8 cellular contexts compared by ENCODE assay signal in genomic region chr5:7876867-7877266, GRCh38. TPM values are rescaled to one million over a fixed set of nuclear protein-coding genes. Genes with fewer than 3 reads are reported as not detected.
DNase-seq lines count a peak whose midpoint lies in the region; ATAC-seq, FAIRE-seq and TF ChIP-seq lines count a peak whose summit lies in the region.

No MANE protein-coding gene starts in this region.

- peaks cover 27% of the 10 kb centered on the region for H3K79me2 ChIP-seq in GM12878 (ENCODE audit: control insufficient read depth, insufficient read depth, low read length)

- 0 out of 2 replicates have a peak, but pooled peaks cover 3% of the 10 kb centered on the region for H4K20me1 ChIP-seq in GM12878 (ENCODE audit: control insufficient read depth, insufficient read depth)

- SMC1A ChIA-PET in GM12878 (lab: Charles Lee; ENCODE audit: uncharacterized antibody, unreplicated experiment): interaction anchor here (2.0 kb wide), 1 partner anchor 8 kb away, joined by 9 read pairs; the partner anchor contains the start of genes FASTKD3 and MTRR

- H3K4me3 ChIP-seq in GM12878 (no peak overlapping the region), Caco-2 (ENCODE audit: low read depth, low read length) (no peak overlapping the region)

- peak overlapping the region; percentile 38; the same call in 1 of the 2 replicates for H3K4me2 ChIP-seq in GM12878 (ENCODE audit: control insufficient read depth, insufficient read depth)

- peak; percentile 49 for DNase-seq in AG08396 (ENCODE audit: low spot score)
- no peak for DNase-seq in GM12878 (ENCODE audit: low read depth, low spot score)
- no peak for DNase-seq in cerebellum (ENCODE audit: low spot score)
- DNase-seq in Caco-2: no peak
- no peak for DNase-seq in NCI-H146 (lab: John Stamatoyannopoulos, UW)
- no peak for DNase-seq in NCI-H82 treated with DMSO at 0.1 percent for 48 hours (lab: John Stamatoyannopoulos, UW; ENCODE audit: unreplicated experiment)

- 0% methylated on average over 3 of the region's 3 CpGs for WGBS in GM12878 (ENCODE audit: insufficient coverage, insufficient replicate concordance, low lambda C conversion rate, missing lambda C conversion rate)

- H3K9me3 Mint-ChIP-seq in Caco-2 (ENCODE audit: unreplicated experiment): no peaks in the 10 kb centered on the region

- POLR2A ChIA-PET in GM12878 (lab: Charles Lee) (interaction anchor here (0.5 kb wide), 1 partner anchor 1735 kb away, joined by 3 read pairs; no protein-coding TSS in a partner anchor), Caco-2 (lab: Charles Lee) (no interaction called here)

- H3K36me3 Mint-ChIP-seq in Caco-2 (ENCODE audit: insufficient read depth, unreplicated experiment): peaks cover 60% of the 10 kb centered on the region

- ATAC-seq in GM19351 (IDR thresholded peaks at IDR 0.05; ENCODE audit: unreplicated experiment): peak; percentile 58
- peak; percentile 50 for ATAC-seq in HG03378 (IDR thresholded peaks at IDR 0.05; ENCODE audit: unreplicated experiment)
- peak; percentile 74 for ATAC-seq in GM12878

- no peak overlapping the region for H3K27ac Mint-ChIP-seq in Caco-2 (ENCODE audit: unreplicated experiment)

- RAD21 ChIA-PET in GM12878 (lab: Charles Lee; ENCODE audit: unreplicated experiment): interaction anchor here (2.3 kb wide), 2 partner anchors 10 kb away, joined by 8 to 9 read pairs; no protein-coding TSS in a partner anchor

- H3K27me3 ChIP-seq in GM12878 (replicated peaks in 1 of 2; ENCODE audit: control insufficient read depth in 2 of 2, insufficient read depth in 2 of 2, low read length in 1 of 2): no peaks in the 10 kb centered on the region
- H3K27me3 ChIP-seq in Caco-2 (replicated peaks; ENCODE audit: control insufficient read depth, insufficient read depth, low read length): no peaks in the 10 kb centered on the region

- H2AFZ ChIP-seq in GM12878 (ENCODE audit: control insufficient read depth, low read depth, low read length): no peak overlapping the region

- no peak overlapping the region for H3K4me3 Mint-ChIP-seq in Caco-2 (ENCODE audit: unreplicated experiment)

- no peak for TF ChIP-seq RAD21 in GM12878 (IDR thresholded peaks at IDR 0.05; ENCODE audit: insufficient read depth, low read depth, low read length)

- no peak overlapping the region; the same call in 1 of the 2 replicates for H3K27ac ChIP-seq in GM12878 (ENCODE audit: control insufficient read depth, insufficient read depth)

- BruUV-seq in GM12878 (replicated peaks; lab: Mats Ljungman, UMichigan) (no TSS peak), Caco-2 (replicated peaks; lab: Mats Ljungman, UMichigan) (no TSS peak)

- H3K4me1 Mint-ChIP-seq in Caco-2 (ENCODE audit: low read depth, unreplicated experiment): peaks cover 6% of the 10 kb centered on the region

- no peak for TF ChIP-seq POLR2A in GM12878 (IDR thresholded peaks at IDR 0.05; ENCODE audit: low read depth, low read length)

- in situ Hi-C loops in GM12878 (cut with MboI): no loop called here

- TF ChIP-seq EP300 in GM12878 (IDR thresholded peaks at IDR 0.05; ENCODE audit: borderline replicate concordance in 1 of 2, control insufficient read depth in 1 of 2, low read depth in 2 of 2, low read length in 2 of 2): no peak

- no peak for FAIRE-seq in GM12878 (lab: Jason Lieb, UNC)

- H3K9me3 ChIP-seq in GM12878 (replicated peaks; ENCODE audit: control insufficient read depth, insufficient read depth, low read length): no peaks in the 10 kb centered on the region
- no peaks in the 10 kb centered on the region for H3K9me3 ChIP-seq in Caco-2

- peaks cover 14 to 34% of the 10 kb centered on the region in 2 experiments for H3K36me3 ChIP-seq in GM12878 (ENCODE audit: control insufficient read depth in 2 of 2, insufficient read depth in 2 of 2, low read length in 1 of 2)
- peaks cover 7% of the 10 kb centered on the region for H3K36me3 ChIP-seq in Caco-2 (ENCODE audit: control insufficient read depth, insufficient read depth, low read length)

- intact Hi-C loops in GM12878 (cut with micrococcal nuclease; ENCODE audit: unreplicated experiment) (no loop called here), Caco-2 (cut with micrococcal nuclease; ENCODE audit: unreplicated experiment) (no loop called here)

- TF ChIP-seq CTCF in GM12878 (IDR thresholded peaks at IDR 0.05 in 2 of 3, conservative IDR thresholded peaks at IDR 0.05 in 1 of 3; ENCODE audit: control insufficient read depth in 2 of 3, extremely low read depth in 1 of 3, insufficient read depth in 1 of 3, low read depth in 3 of 3, low read length in 3 of 3) (no peak), Caco-2 (IDR thresholded peaks at IDR 0.05; ENCODE audit: insufficient read depth in 1 of 2, low read depth in 1 of 2, low read length in 1 of 2, severe bottlenecking in 1 of 2, unreplicated experiment in 1 of 2) (no peak)

- CTCF ChIA-PET in GM12878 (lab: Yijun Ruan, JAX) (interaction anchor here (0.8 to 9.9 kb wide), 3 partner anchors 9 to 20 kb away, joined by 3 to 92 read pairs (median 3); no protein-coding TSS in a partner anchor), Caco-2 (lab: Charles Lee) (no interaction called here)

- H3K9ac ChIP-seq in GM12878 (ENCODE audit: control insufficient read depth, insufficient read depth, low read length): no peak overlapping the region

- H3K4me1 ChIP-seq in GM12878 (ENCODE audit: control insufficient read depth, insufficient read depth, low read length) (peaks cover 43% of the 10 kb centered on the region), Caco-2 (peaks cover 16% of the 10 kb centered on the region)

- no peaks in the 10 kb centered on the region for H3K27me3 Mint-ChIP-seq in Caco-2 (ENCODE audit: insufficient read depth, unreplicated experiment)

TF ChIP-seq in GM12878, 131 proteins besides CTCF, POLR2A, EP300 and RAD21 (continues in another document):
- TF ChIP-seq MTA2 (IDR thresholded peaks at IDR 0.05; ENCODE audit: low read depth) (peak; percentile 44; the same call in 1 of the 2 replicates), ZSCAN29 (IDR thresholded peaks at IDR 0.05) (no peak), RCOR1 (conservative IDR thresholded peaks at IDR 0.05; ENCODE audit: low read depth, low read length) (0 out of 2 replicates have a peak, but pooled peaks have one; percentile 68), BHLHE40 (IDR thresholded peaks at IDR 0.05; ENCODE audit: borderline replicate concordance in 1 of 2, low read depth in 2 of 2, low read length in 1 of 2) (peak; percentile 30 to 47; a peak in 2 of 4 replicates)

RNA-seq across cellular contexts. Expression of gene MTRR, which starts 7.9 kb away (rescaled TPM):
- total RNA-seq in GM12878 (2013; cell fraction: nucleolus; rRNA removed): 175 and 197 TPM in 2 replicates
- total RNA-seq in GM12878 (2014; rRNA removed) (32.5 and 46.3 TPM in 2 replicates), GM12878 (2014; rRNA removed; fragmentation: Illumina TruSeq; extraction: Trizol) (34.5 and 36.9 TPM in 2 replicates), GM12878 (2021) (44.7 and 47.9 TPM in 2 replicates), cerebellum (38.0 TPM), Caco-2 (2022) (50.1 and 57.6 TPM in 2 replicates)
- 28.6 TPM for polyA plus RNA-seq in GM12878 (2011; ENCODE audit: low read depth)
- polyA plus RNA-seq in GM12878 (2011; rRNA removed) (67.1 and 76.9 TPM in 2 replicates), GM12878 (2014; fragmentation: Illumina TruSeq; extraction: Trizol) (55.4 and 70.2 TPM in 2 replicates), GM12878 (2014; fragmentation: Nextera tagmentation; extraction: Ambion mirVana) (10 to 100 TPM; 13.8 to 18.2 TPM), GM12878 (2014; rRNA removed) (38.3 and 39.7 TPM in 2 replicates), GM12878 (2016; fragmentation: Nextera tagmentation; extraction: Ambion mirVana) (10 to 100 TPM; 37.8 to 42.2 TPM)
- polyA plus RNA-seq in GM12878 (2011; cell fraction: cytosol; rRNA removed): 46.2 and 59.2 TPM in 2 replicates
- 120 and 133 TPM in 2 replicates for polyA plus RNA-seq in GM12878 (2011; cell fraction: nucleus; rRNA removed)
- 23.6 and 26.3 TPM in 2 replicates for polyA plus RNA-seq in GM12878 (2012)
- 105 and 123 TPM in 2 replicates for polyA minus RNA-seq in GM12878 (2011; rRNA and poly(A)+ RNA removed)
- 9.8 and 32.2 TPM in 2 replicates for polyA minus RNA-seq in GM12878 (2011; cell fraction: cytosol; rRNA and poly(A)+ RNA removed)
- polyA minus RNA-seq in GM12878 (2011; cell fraction: nucleus; rRNA and poly(A)+ RNA removed): 118 and 159 TPM in 2 replicates

RNA-seq across cellular contexts. Expression of gene FASTKD3, which starts 8.0 kb away (rescaled TPM):
- 35.2 and 43.6 TPM in 2 replicates for total RNA-seq in GM12878 (2013; cell fraction: nucleolus; rRNA removed)
- total RNA-seq in GM12878 (2014; rRNA removed) (14.1 and 19.3 TPM in 2 replicates), GM12878 (2014; rRNA removed; fragmentation: Illumina TruSeq; extraction: Trizol) (24.4 and 25.7 TPM in 2 replicates), GM12878 (2021) (11.9 and 12.1 TPM in 2 replicates), cerebellum (13.6 TPM), Caco-2 (2022) (14.2 and 15.4 TPM in 2 replicates)
- polyA plus RNA-seq in GM12878 (2011; ENCODE audit: low read depth): 11.1 TPM
- polyA plus RNA-seq in GM12878 (2011; rRNA removed) (19.9 and 32.8 TPM in 2 replicates), GM12878 (2014; fragmentation: Illumina TruSeq; extraction: Trizol) (30.2 and 49.0 TPM in 2 replicates), GM12878 (2014; fragmentation: Nextera tagmentation; extraction: Ambion mirVana) (10 to 100 TPM; 42.6 to 59.6 TPM), GM12878 (2014; rRNA removed) (15.7 and 24.9 TPM in 2 replicates), GM12878 (2016; fragmentation: Nextera tagmentation; extraction: Ambion mirVana) (10 to 100 TPM; 24.3 to 27.7 TPM)
- 8.6 and 8.9 TPM in 2 replicates for polyA plus RNA-seq in GM12878 (2011; cell fraction: cytosol; rRNA removed)
- polyA plus RNA-seq in GM12878 (2011; cell fraction: nucleus; rRNA removed): 23.0 and 26.3 TPM in 2 replicates
- polyA plus RNA-seq in GM12878 (2012): 10.7 and 11.2 TPM in 2 replicates
- 9.1 and 9.4 TPM in 2 replicates for polyA minus RNA-seq in GM12878 (2011; rRNA and poly(A)+ RNA removed)
- 2.3 and 4.8 TPM in 2 replicates for polyA minus RNA-seq in GM12878 (2011; cell fraction: cytosol; rRNA and poly(A)+ RNA removed)
- polyA minus RNA-seq in GM12878 (2011; cell fraction: nucleus; rRNA and poly(A)+ RNA removed): 11.4 and 14.8 TPM in 2 replicates

RNA-seq across cellular contexts. Expression of gene CFAP90, which starts 25.9 kb away (rescaled TPM):
- total RNA-seq in GM12878 (2013; cell fraction: nucleolus; rRNA removed): not detected in 2 replicates
- total RNA-seq in GM12878 (2014; rRNA removed) (not detected in 2 replicates), GM12878 (2014; rRNA removed; fragmentation: Illumina TruSeq; extraction: Trizol) (not detected in 2 replicates), GM12878 (2021) (not detected in 2 replicates), cerebellum (2.7 TPM), Caco-2 (2022) (0.29 TPM in 1 of 2 replicates, not detected in the other)
- not detected for polyA plus RNA-seq in GM12878 (2011; ENCODE audit: low read depth)
- polyA plus RNA-seq in GM12878 (2011; rRNA removed) (not detected in 2 replicates), GM12878 (2014; fragmentation: Illumina TruSeq; extraction: Trizol) (not detected in 2 replicates), GM12878 (2014; fragmentation: Nextera tagmentation; extraction: Ambion mirVana) (not detected), GM12878 (2014; rRNA removed) (not detected in 2 replicates), GM12878 (2016; fragmentation: Nextera tagmentation; extraction: Ambion mirVana) (not detected)
- polyA plus RNA-seq in GM12878 (2011; cell fraction: cytosol; rRNA removed): not detected in 2 replicates
- polyA plus RNA-seq in GM12878 (2011; cell fraction: nucleus; rRNA removed): not detected in 2 replicates
- polyA plus RNA-seq in GM12878 (2012): not detected in 2 replicates
- polyA minus RNA-seq in GM12878 (2011; rRNA and poly(A)+ RNA removed): not detected in 2 replicates
- not detected in 2 replicates for polyA minus RNA-seq in GM12878 (2011; cell fraction: cytosol; rRNA and poly(A)+ RNA removed)
- not detected in 2 replicates for polyA minus RNA-seq in GM12878 (2011; cell fraction: nucleus; rRNA and poly(A)+ RNA removed)
